Comparison of ENCODE assay signal across 8 cellular contexts in genomic region chr11:65615229-65615949, GRCh38. TPM values are rescaled to one million over a fixed set of nuclear protein-coding genes. Genes with fewer than 3 reads are reported as not detected.
DNase-seq lines count a peak whose midpoint lies in the region; ATAC-seq, FAIRE-seq and TF ChIP-seq lines count a peak whose summit lies in the region.

Gene PCNX3, plus strand, starts transcription at chr11:65615776. Its CDS starts 536 bp downstream, at chr11:65616312.

- peaks cover 81% of the 10 kb centered on the region for H3K79me2 ChIP-seq in keratinocyte (ENCODE audit: control insufficient read depth, insufficient read depth, low read length)

- peak; percentile 74 for TF ChIP-seq POLR2A in GM19193 (IDR thresholded peaks at IDR 0.05; ENCODE audit: extremely low read depth, insufficient read depth, insufficient read length)

- H3K4me3 ChIP-seq in keratinocyte (ENCODE audit: control insufficient read depth in 2 of 3, extremely low read depth in 1 of 3, insufficient read depth in 2 of 3, low read depth in 1 of 3, low read length in 3 of 3): peak within 1 kb of the TSS; percentile 85 to 96 (median 93)

- peak within 1 kb of the TSS; percentile 91 for H3K4me3 Mint-ChIP-seq in chondrocyte (ENCODE audit: unreplicated experiment)

- peaks cover 40% of the 10 kb centered on the region for H3K4me1 Mint-ChIP-seq in chondrocyte (ENCODE audit: low read depth)

- ATAC-seq in HG03439 (IDR thresholded peaks at IDR 0.05; ENCODE audit: unreplicated experiment): peak; percentile 74

- no peaks in the 10 kb centered on the region for H3K9me1 ChIP-seq in keratinocyte (ENCODE audit: control insufficient read depth, extremely low read depth, insufficient read depth, low read length)

- TF ChIP-seq CTCF in chondrocyte (IDR thresholded peaks at IDR 0.05) (no peak), keratinocyte (optimal IDR thresholded peaks at IDR 0.05 in 1 of 3, IDR thresholded peaks at IDR 0.05 in 1 of 3, conservative IDR thresholded peaks at IDR 0.05 in 1 of 3; ENCODE audit: extremely low read depth in 1 of 3, insufficient read depth in 2 of 3, low read length in 3 of 3) (no peak)

- peak within 1 kb of the TSS; percentile 96 for H3K27ac Mint-ChIP-seq in chondrocyte (ENCODE audit: unreplicated experiment)

- H3K4me2 ChIP-seq in keratinocyte (ENCODE audit: control insufficient read depth, extremely low read depth, insufficient read depth, low read depth, low read length): peak within 1 kb of the TSS; percentile 88

- H3K27me3 Mint-ChIP-seq in chondrocyte (ENCODE audit: low read depth): no peaks in the 10 kb centered on the region

- peak within 1 kb of the TSS; percentile 99 for H3K9ac ChIP-seq in keratinocyte (ENCODE audit: control insufficient read depth, extremely low read depth, insufficient read depth, low read length)

- dilution Hi-C loops in keratinocyte (cut with MboI; ENCODE audit: extremely low pct_ligation_motif_present, low sequenced_read_pairs): no loop called here

- peaks cover 6% of the 10 kb centered on the region for H3K36me3 Mint-ChIP-seq in chondrocyte (ENCODE audit: low read depth)

- no peaks in the 10 kb centered on the region for H4K20me1 ChIP-seq in keratinocyte (ENCODE audit: control insufficient read depth, extremely low read depth, insufficient read depth, low read length)

- no peaks in the 10 kb centered on the region for H3K9me3 Mint-ChIP-seq in chondrocyte (ENCODE audit: low read depth)

- no peaks in the 10 kb centered on the region for H3K27me3 ChIP-seq in keratinocyte (ENCODE audit: control insufficient read depth, extremely low read depth, insufficient read depth, low read length)

- H3K27ac ChIP-seq in keratinocyte (ENCODE audit: control insufficient read depth, insufficient read depth, low read length): peak within 1 kb of the TSS; percentile 99

- H3K36me3 ChIP-seq in keratinocyte (ENCODE audit: control insufficient read depth in 2 of 2, extremely low read depth in 1 of 2, insufficient read depth in 2 of 2, low read length in 2 of 2): peaks cover 29 to 43% of the 10 kb centered on the region in 2 experiments

- no peaks in the 10 kb centered on the region for H3K9me3 ChIP-seq in keratinocyte (ENCODE audit: control insufficient read depth, low read depth, low read length)

- DNase-seq in AG20443 (ENCODE audit: low spot score) (peak; percentile 100), NCI-H510A treated with DMSO at 0.1 percent for 48 hours (lab: John Stamatoyannopoulos, UW) (peak; percentile 100), chondrocyte (ENCODE audit: low spot score) (peak; percentile 100), keratinocyte (ENCODE audit: low read depth, low spot score) (peak; percentile 100)
- peak; percentile 99 to 100 for DNase-seq in activated CD4-positive, alpha-beta T cell treated with anti-CD3 and anti-CD28 coated beads for 24 hours (ENCODE audit: low read depth in 2 of 2)
- DNase-seq in stimulated activated CD4-positive, alpha-beta T cell treated with anti-CD3 and anti-CD28 coated beads, Interleukin-15, amount 100 ng/mL, for 1 hour (ENCODE audit: low read depth in 1 of 2, low spot score in 1 of 2): peak; percentile 98 to 99

- H3K4me1 ChIP-seq in keratinocyte (ENCODE audit: control insufficient read depth, extremely low read depth, insufficient read depth, low read length): peaks cover 25% of the 10 kb centered on the region

- peak within 1 kb of the TSS; percentile 52 for H2AFZ ChIP-seq in keratinocyte (ENCODE audit: control insufficient read depth, low read length)

- peak; percentile 97 for FAIRE-seq in keratinocyte (lab: Jason Lieb, UNC)

RNA-seq across cellular contexts. Expression of gene PCNX3, which starts in this region (rescaled TPM):
- 32.6 to 57.7 TPM (median 36.3 TPM) in 3 replicates for total RNA-seq in chondrocyte
- 6.1 to 16.5 TPM (median 10.5 TPM) in 3 replicates for polyA plus RNA-seq in keratinocyte
- polyA plus RNA-seq in keratinocyte (2011; ENCODE audit: low read depth): 2.9 TPM
- 5.5 and 9.7 TPM in 2 replicates for polyA plus RNA-seq in keratinocyte (2011; cell fraction: cytosol; rRNA removed)
- polyA plus RNA-seq in keratinocyte (2011; cell fraction: nucleus; rRNA removed): 45.9 and 65.6 TPM in 2 replicates
- polyA plus RNA-seq in keratinocyte (2012; ENCODE audit: low replicate concordance): 16.6 and 25.6 TPM in 2 replicates
- polyA minus RNA-seq in keratinocyte: 26.5 to 94.3 TPM (median 29.5 TPM) in 3 replicates
- 33.4 TPM for polyA minus RNA-seq in keratinocyte (2011; cell fraction: cytosol; rRNA and poly(A)+ RNA removed)
- 97.7 and 104 TPM in 2 replicates for polyA minus RNA-seq in keratinocyte (2011; cell fraction: nucleus; rRNA and poly(A)+ RNA removed)

Comparison
In these comparisons a context has a peak if more than half of its experiments do, and no peak if none do; other contexts are left out.
1. Peak in every context shown above with its lines: DNase-seq, ATAC-seq, H3K4me3 ChIP-seq and H3K27ac ChIP-seq.